In genomic region chr19:46859637-46860124, GRCh38 we compare ENCODE assay signal across 1 cellular context.
TF ChIP-seq lines count a peak whose summit lies in the region.

No MANE protein-coding gene starts in this region.

TF ChIP-seq in IMR-90, 13 proteins besides CTCF, POLR2A, EP300 and RAD21 (continued from another document):
- no peak for TF ChIP-seq USF2 (IDR thresholded peaks at IDR 0.05; ENCODE audit: low read depth, low read length)
